ENCODE assay signal across 7 cellular contexts in the genomic region with DNA sequence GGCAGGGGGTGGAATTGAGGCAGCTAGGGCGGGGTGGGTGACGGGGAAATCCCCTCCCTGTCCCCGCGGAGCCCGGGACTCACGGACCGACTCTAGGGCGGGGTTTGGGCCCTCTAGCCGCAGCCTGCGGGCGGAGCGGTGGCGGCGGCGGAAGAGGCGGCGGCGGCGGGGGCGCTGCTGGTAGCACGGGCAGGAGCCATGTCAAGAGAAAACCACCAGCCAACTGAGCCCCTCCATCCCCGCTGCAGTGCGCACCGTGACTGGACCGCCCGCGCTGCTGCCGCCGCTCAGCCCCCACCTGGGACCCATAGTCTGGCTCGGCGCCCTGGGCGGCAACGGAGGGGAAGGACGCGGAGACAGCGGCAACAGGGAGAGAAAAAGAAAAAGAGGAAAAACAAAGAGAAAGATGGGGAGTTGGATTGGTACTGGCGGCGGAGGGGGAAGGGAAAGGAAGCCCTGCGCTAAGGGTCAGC. TPM values are rescaled to one million over a fixed set of nuclear protein-coding genes. Genes with fewer than 3 reads are reported as not detected.
DNase-seq lines count a peak whose midpoint lies in the region; ATAC-seq and TF ChIP-seq lines count a peak whose summit lies in the region.

No MANE protein-coding gene starts in this region.

- peak overlapping the region; percentile 98 for H3K27ac Mint-ChIP-seq in activated CD4-positive, alpha-beta T cell treated with anti-CD3 and anti-CD28 coated beads for 36 hours

- in situ Hi-C loops in GM13977 (cut with MboI; ENCODE audit: low pct_unique_long_range_greater_than_20kb, low sequenced_read_pairs, unreplicated experiment): loop anchor here (25.0 kb wide), 1 partner anchor 292 kb away; no protein-coding TSS in a partner anchor

- H3K27me3 ChIP-seq in left lung: no peaks in the 10 kb centered on the region

- intact Hi-C loops in activated CD4-positive, alpha-beta T cell treated with anti-CD3 and anti-CD28 coated beads for 36 hours (cut with DNase I, micrococcal nuclease): loop anchor here (1.0 to 2.0 kb wide), 4 partner anchors 47 to 418 kb away; no protein-coding TSS in a partner anchor
- intact Hi-C loops in left lung (cut with DNase I): no loop called here

- TF ChIP-seq CTCF in GM13977 (IDR thresholded peaks at IDR 0.05; ENCODE audit: extremely low read depth, insufficient read depth, missing control alignments) (no peak), LNCaP clone FGC (IDR thresholded peaks at IDR 0.05; ENCODE audit: control insufficient read depth, extremely low read depth, insufficient read depth) (no peak), left lung (IDR thresholded peaks at IDR 0.05) (no peak)

- peaks cover 39% of the 10 kb centered on the region for H3K4me1 Mint-ChIP-seq in activated CD4-positive, alpha-beta T cell treated with anti-CD3 and anti-CD28 coated beads for 36 hours

- POLR2A ChIA-PET in activated CD4-positive, alpha-beta T cell treated with anti-CD3 and anti-CD28 coated beads for 36 hours (lab: Charles Lee): interaction anchor here (0.8 to 2.5 kb wide), 3 partner anchors 23 to 55 kb away, joined by 5 to 23 read pairs (median 12); no protein-coding TSS in a partner anchor

- no peaks in the 10 kb centered on the region for H3K9me3 Mint-ChIP-seq in activated CD4-positive, alpha-beta T cell treated with anti-CD3 and anti-CD28 coated beads for 36 hours (ENCODE audit: low read depth)

- CTCF ChIA-PET in activated CD4-positive, alpha-beta T cell treated with anti-CD3 and anti-CD28 coated beads for 36 hours (lab: Charles Lee): interaction anchor here (2.1 kb wide), 1 partner anchor 55 kb away, joined by 4 read pairs; a partner anchor contains a TSS

- ATAC-seq in activated CD4-positive, alpha-beta T cell treated with anti-CD3 and anti-CD28 coated beads for 36 hours: peak; percentile 14
- ATAC-seq in left lung (peak; percentile 46), HG02870 (IDR thresholded peaks at IDR 0.05; ENCODE audit: unreplicated experiment) (no peak)

- peaks cover 19 to 47% of the 10 kb centered on the region in 2 donors for H3K4me1 ChIP-seq in left lung

- peaks cover 51% of the 10 kb centered on the region for H3K36me3 Mint-ChIP-seq in activated CD4-positive, alpha-beta T cell treated with anti-CD3 and anti-CD28 coated beads for 36 hours (ENCODE audit: low read depth)

- no peaks in the 10 kb centered on the region for H3K27me3 Mint-ChIP-seq in activated CD4-positive, alpha-beta T cell treated with anti-CD3 and anti-CD28 coated beads for 36 hours

- H3K4me3 Mint-ChIP-seq in activated CD4-positive, alpha-beta T cell treated with anti-CD3 and anti-CD28 coated beads for 36 hours: peak overlapping the region; percentile 99

- DNase-seq in GM13977 (ENCODE audit: low spot score) (peak; percentile 54), LNCaP clone FGC (ENCODE audit: low read depth) (no peak), cerebellar cortex (ENCODE audit: low spot score) (peak; percentile 37), left lung (peak; percentile 71 to 93)
- DNase-seq in activated CD4-positive, alpha-beta T cell treated with anti-CD3 and anti-CD28 coated beads for 36 hours: peak; percentile 86
- peak; percentile 81 for DNase-seq in stimulated activated CD4-positive, alpha-beta T cell treated with anti-CD3 and anti-CD28 coated beads, Interleukin-4, amount 100 ng/mL, for 1 hour

- H3K36me3 ChIP-seq in left lung: peaks cover 0 to 25% of the 10 kb centered on the region in 2 donors

- H3K9me3 ChIP-seq in left lung: no peaks in the 10 kb centered on the region

- peak overlapping the region; percentile 100 for H3K27ac ChIP-seq in left lung

- H3K4me3 ChIP-seq in LNCaP clone FGC (ENCODE audit: low read depth, low read length) (peak overlapping the region; percentile 98), left lung (peak overlapping the region; percentile 87 to 90)

RNA-seq across cellular contexts. Expression of a gene that starts 1.2 kb away (rescaled TPM):
- 100 to 1,000 TPM; 141 to 147 TPM for total RNA-seq in activated CD4-positive, alpha-beta T cell treated with anti-CD3 and anti-CD28 coated beads for 36 hours
- 100 to 1,000 TPM; 132 to 144 TPM for total RNA-seq in left lung

RNA-seq across cellular contexts. Expression of a gene that starts 53.3 kb away (rescaled TPM):
- 10 to 100 TPM; 37.3 to 47.9 TPM for total RNA-seq in activated CD4-positive, alpha-beta T cell treated with anti-CD3 and anti-CD28 coated beads for 36 hours
- total RNA-seq in left lung: 10 to 100 TPM; 23.6 to 24.4 TPM

RNA-seq across cellular contexts. Expression of a gene that starts 53.5 kb away (rescaled TPM):
- 10 to 100 TPM; 41.4 to 45.4 TPM for total RNA-seq in activated CD4-positive, alpha-beta T cell treated with anti-CD3 and anti-CD28 coated beads for 36 hours
- 10 to 100 TPM; 33.9 to 49.0 TPM for total RNA-seq in left lung

RNA-seq across cellular contexts. Expression of a gene that starts 54.6 kb away (rescaled TPM):
- total RNA-seq in activated CD4-positive, alpha-beta T cell treated with anti-CD3 and anti-CD28 coated beads for 36 hours: 10 to 100 TPM; 74.0 to 76.1 TPM
- total RNA-seq in left lung: 10 to 100 TPM; 19.6 to 25.0 TPM

Comparison
In these comparisons a context has a peak if more than half of its experiments do, and no peak if none do; other contexts are left out.
1. intact Hi-C loops: an anchor here in activated CD4-positive, alpha-beta T cell treated with anti-CD3 and anti-CD28 coated beads for 36 hours (1.0 to 2.0 kb wide); none called in left lung.